ENCODE assay signal across 8 cellular contexts in the genomic region with DNA sequence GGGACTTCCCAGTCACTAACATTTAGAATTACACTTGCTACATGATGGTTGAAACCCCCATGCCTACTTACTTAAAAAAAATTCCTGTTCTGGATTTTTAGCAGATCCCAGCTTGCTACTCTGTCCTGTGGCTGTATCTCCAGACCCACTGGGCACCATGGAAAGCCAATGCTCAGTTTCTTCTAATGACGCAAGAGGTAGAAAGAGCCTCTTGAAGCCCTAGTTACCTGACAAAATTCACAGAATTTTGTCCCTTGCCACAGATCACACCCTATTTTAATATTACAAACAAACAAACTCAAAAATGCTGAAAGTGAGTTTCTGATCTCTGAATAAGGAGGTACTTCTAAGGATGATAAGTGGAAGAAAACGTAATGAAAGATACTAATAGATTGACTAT. TPM values are rescaled to one million over a fixed set of nuclear protein-coding genes. Genes with fewer than 3 reads are reported as not detected.
"Had no signal": no experiment of that assay in that cellular context is flagged by ENCODE, and none has a peak within 500 bp of the region (broad histone marks: within the 10 kb centered on the region; RNA-seq: fewer than 3 reads in every experiment).

No MANE protein-coding gene starts in this region.

- H3K36me3 ChIP-seq: HAP-1 had no signal

- DNase-seq: GOT3, H7, HFFc6 had no signal

- H3K9me3 ChIP-seq: HAP-1 had no signal

- H3K27ac ChIP-seq: HL-60 had no signal

- H3K4me3 ChIP-seq: HAP-1 had no signal

- ATAC-seq: HCT116, HepG2 had no signal

- FAIRE-seq: HepG2 had no signal

RNA-seq across cellular contexts. Expression of gene TENM4, which starts 24.3 kb away (rescaled TPM):
- total RNA-seq: HepG2 had no signal
- polyA plus RNA-seq: HepG2, IgD-negative memory B cell had no signal
